Comparison of ENCODE assay signal across 9 cellular contexts in genomic region chr4:67275179-67275750, GRCh38.
"Had no signal": no experiment of that assay in that cellular context is flagged by ENCODE, and none has a peak within 500 bp of the region (broad histone marks: within the 10 kb centered on the region; RNA-seq: fewer than 3 reads in every experiment).

No MANE protein-coding gene starts in this region.

- H3K4me3 ChIP-seq: GM23248, HAP-1 had no signal

- H2AFZ ChIP-seq: GM23248 had no signal

- H3K4me1 ChIP-seq: HAP-1 had no signal

- ATAC-seq: HCT116, HepG2 had no signal

- H3K36me3 ChIP-seq: HAP-1 had no signal

- FAIRE-seq: HepG2 had no signal

- H3K9ac ChIP-seq: GM23248 had no signal

- H3K27ac ChIP-seq: GM23248, HL-60 had no signal

- DNase-seq: GM23248, GOT3, H7, HFFc6, KBM-7 had no signal
